9 cellular contexts compared by ENCODE assay signal in genomic region chr3:150787741-150788370, GRCh38. TPM values are rescaled to one million over a fixed set of nuclear protein-coding genes. Genes with fewer than 3 reads are reported as not detected.
A peak's percentile ranks its signal among the peaks of the same experiment; 100 is the strongest.
DNase-seq lines count a peak whose midpoint lies in the region; ATAC-seq and TF ChIP-seq lines count a peak whose summit lies in the region.
"Had no signal": no experiment of that assay in that cellular context is flagged by ENCODE, and none has a peak within 500 bp of the region (broad histone marks: within the 10 kb centered on the region; RNA-seq: fewer than 3 reads in every experiment).

No MANE protein-coding gene starts in this region.

- no peaks in the 10 kb centered on the region for H3K36me3 Mint-ChIP-seq in immature natural killer cell

- WGBS in body of pancreas, 2 donors, result 2 to 3% methylated on average over 10 of the region's 10 CpGs

- no peaks in the 10 kb centered on the region for H3K9me3 ChIP-seq in body of pancreas

- no peaks in the 10 kb centered on the region for H3K36me3 ChIP-seq in body of pancreas (replicated peaks in 1 of 2; ENCODE audit: insufficient read depth in 1 of 2, low read depth in 2 of 2)

- peak; percentile 94 for TF ChIP-seq CTCF in VCaP (conservative IDR thresholded peaks at IDR 0.05)
- peak; percentile 86 to 95 (median 93) for TF ChIP-seq CTCF in body of pancreas (IDR thresholded peaks at IDR 0.05)

- no peak overlapping the region for H3K27ac Mint-ChIP-seq in immature natural killer cell

- H3K4me3 Mint-ChIP-seq in immature natural killer cell, result no peak overlapping the region

- TF ChIP-seq POLR2A in GM18505 (IDR thresholded peaks at IDR 0.05; ENCODE audit: borderline replicate concordance, extremely low read depth, insufficient read depth, insufficient read length), result no peak
- no peak for TF ChIP-seq POLR2A in body of pancreas (IDR thresholded peaks at IDR 0.05)

- intact Hi-C loops in body of pancreas (cut with DNase I), result no loop called here

- ATAC-seq in GM18505 (IDR thresholded peaks at IDR 0.05; ENCODE audit: unreplicated experiment) (peak; percentile 62), HG02852 (IDR thresholded peaks at IDR 0.05; ENCODE audit: unreplicated experiment) (peak; percentile 58), body of pancreas (peak; percentile 92), GM21360 (IDR thresholded peaks at IDR 0.05; ENCODE audit: unreplicated experiment) (no peak)

- no peak overlapping the region for H3K27ac ChIP-seq in VCaP
- H3K27ac ChIP-seq in body of pancreas, result no peak overlapping the region
- H3K27ac ChIP-seq: skin epidermis had no signal

- no peaks in the 10 kb centered on the region for H3K27me3 ChIP-seq in body of pancreas

- no peak overlapping the region for H3K4me3 ChIP-seq in body of pancreas
- H3K4me3 ChIP-seq: skin epidermis had no signal

- peaks cover 5 to 17% (median 6%) of the 10 kb centered on the region in 3 donors for H3K27me3 Mint-ChIP-seq in immature natural killer cell (ENCODE audit: low read depth in 3 of 3)

- H3K4me1 Mint-ChIP-seq in immature natural killer cell, result peaks cover 2 to 5% of the 10 kb centered on the region in 2 donors

- DNase-seq in NCI-H2081 (lab: John Stamatoyannopoulos, UW) (peak; percentile 83 to 84), body of pancreas (peak; percentile 86 to 92 (median 90)), immature natural killer cell (peak; percentile 56 to 65 (median 59))
- peak; percentile 48 to 74 for DNase-seq in stimulated activated CD4-positive, alpha-beta T cell treated with anti-CD3 and anti-CD28 coated beads, Interleukin-15, amount 100 ng/mL, for 1 hour (ENCODE audit: low read depth in 1 of 2, low spot score in 1 of 2)

- no peaks in the 10 kb centered on the region for H3K9me3 Mint-ChIP-seq in immature natural killer cell

- peaks cover 5% of the 10 kb centered on the region for H3K4me1 ChIP-seq in body of pancreas

RNA-seq across cellular contexts. Expression of gene SIAH2, which starts 24.9 kb away (rescaled TPM):
- 10 to 100 TPM; 17.1 to 30.3 TPM for total RNA-seq in body of pancreas
- polyA plus RNA-seq in immature natural killer cell, result 10 to 100 TPM; 22.7 to 29.1 (median 25.5) TPM
